Comparison of ENCODE assay signal across 7 cellular contexts in genomic region chr11:87315229-87315628, GRCh38.
"Had no signal": no experiment of that assay in that cellular context is flagged by ENCODE, and none has a peak within 500 bp of the region (broad histone marks: within the 10 kb centered on the region; RNA-seq: fewer than 3 reads in every experiment).

No MANE protein-coding gene starts in this region.

- H3K4me3 ChIP-seq: HAP-1 had no signal

- H3K4me3 Mint-ChIP-seq: HFFc6 had no signal

- H3K27ac Mint-ChIP-seq: HFFc6 had no signal

- DNase-seq: GOT3, H7, HFFc6 had no signal

- FAIRE-seq: HepG2 had no signal

- H3K36me3 ChIP-seq: HAP-1 had no signal

- H3K27ac ChIP-seq: HL-60 had no signal

- H3K9me3 Mint-ChIP-seq: HFFc6 had no signal

- H3K4me1 ChIP-seq: HAP-1 had no signal

- H3K9me3 ChIP-seq: HAP-1 had no signal

- ATAC-seq: HCT116, HepG2 had no signal
